9 cellular contexts compared by ENCODE assay signal in genomic region chr12:67449591-67450052, GRCh38.
DNase-seq lines count a peak whose midpoint lies in the region; ATAC-seq and TF ChIP-seq lines count a peak whose summit lies in the region.
"Had no signal": no experiment of that assay in that cellular context is flagged by ENCODE, and none has a peak within 500 bp of the region (broad histone marks: within the 10 kb centered on the region; RNA-seq: fewer than 3 reads in every experiment).

No MANE protein-coding gene starts in this region.

- no peaks in the 10 kb centered on the region for H3K9me3 ChIP-seq in Loucy (ENCODE audit: insufficient read depth, low read depth, low read length)
- H3K9me3 ChIP-seq in psoas muscle: no peaks in the 10 kb centered on the region

- no peaks in the 10 kb centered on the region for H3K36me3 ChIP-seq in Loucy (ENCODE audit: insufficient read depth, low read length)
- H3K36me3 ChIP-seq in psoas muscle (ENCODE audit: insufficient read depth in 1 of 2, low read depth in 1 of 2): no peaks in the 10 kb centered on the region

- DNase-seq in natural killer cell (peak; percentile 24), coronary artery (ENCODE audit: low spot score) (no peak), NCI-H774 (lab: John Stamatoyannopoulos, UW) (no peak), psoas muscle (no peak)
- no peak for DNase-seq in activated effector memory CD4-positive, alpha-beta T cell treated with anti-CD3 and anti-CD28 coated beads, Interleukin-2, amount 50 U/mL, for 16 hours
- DNase-seq: amniotic stem cell had no signal

- H3K27ac Mint-ChIP-seq in natural killer cell: peak overlapping the region; percentile 83 to 95

- H3K4me1 ChIP-seq in Loucy (ENCODE audit: insufficient read depth, low read length, poor library complexity, severe bottlenecking) (no peaks in the 10 kb centered on the region), psoas muscle (no peaks in the 10 kb centered on the region)

- no peaks in the 10 kb centered on the region for H3K79me2 ChIP-seq in Loucy (ENCODE audit: insufficient read depth, low read length)

- peaks cover 27 to 39% of the 10 kb centered on the region in 2 donors for H3K4me1 Mint-ChIP-seq in natural killer cell

- no peaks in the 10 kb centered on the region for H3K36me3 Mint-ChIP-seq in natural killer cell

- no peak overlapping the region for H3K4me3 ChIP-seq in Loucy (ENCODE audit: low read length, poor library complexity, severe bottlenecking)
- no peak overlapping the region for H3K4me3 ChIP-seq in coronary artery
- no peak overlapping the region for H3K4me3 ChIP-seq in psoas muscle

- H3K27ac ChIP-seq in coronary artery (no peak overlapping the region), psoas muscle (no peak overlapping the region)

- ATAC-seq in GM18909 (IDR thresholded peaks at IDR 0.05; ENCODE audit: poor library complexity, unreplicated experiment) (peak; percentile 86), HG02610 (IDR thresholded peaks at IDR 0.05; ENCODE audit: unreplicated experiment) (peak; percentile 78), natural killer cell (peak; percentile 83 to 94 (median 91)), psoas muscle (no peak)

- intact Hi-C loops in natural killer cell (cut with micrococcal nuclease) (loop anchor here (2.0 kb wide), 1 partner anchor 181 kb away; no protein-coding TSS in a partner anchor), psoas muscle (cut with DNase I) (loop anchor here in 1 of 2 donors (10.0 kb wide), 2 partner anchors 195 to 495 kb away; partner anchors contain the start of gene DYRK2)

- H3K27me3 Mint-ChIP-seq in natural killer cell (ENCODE audit: low read depth in 2 of 2): peaks cover 0 to 4% of the 10 kb centered on the region in 2 donors

- H2AFZ ChIP-seq in Loucy (ENCODE audit: low read length): peak overlapping the region; percentile 29; the same call in 1 of the 2 replicates

- H3K9me2 ChIP-seq in Loucy (replicated peaks; ENCODE audit: low read depth, low read length): no peaks in the 10 kb centered on the region

- H3F3A ChIP-seq in Loucy (ENCODE audit: low read depth): no peaks in the 10 kb centered on the region

- no peak overlapping the region for H3K4me2 ChIP-seq in Loucy (ENCODE audit: low read depth, low read length, poor library complexity, severe bottlenecking)

- H4K20me1 ChIP-seq in Loucy (ENCODE audit: insufficient read depth, low read length, poor library complexity, severe bottlenecking): no peaks in the 10 kb centered on the region

- 67 to 73% (median 70%) methylated on average over 6 of the region's 6 CpGs for WGBS in psoas muscle, 3 donors

- H3K27me3 ChIP-seq in Loucy (ENCODE audit: insufficient read depth, low read length, poor library complexity, severe bottlenecking): no peaks in the 10 kb centered on the region
- H3K27me3 ChIP-seq in psoas muscle (ENCODE audit: insufficient read depth in 3 of 3, low read length in 2 of 3): no peaks in the 10 kb centered on the region

- H3K9ac ChIP-seq in Loucy (ENCODE audit: low read depth, low read length, poor library complexity, severe bottlenecking): no peak overlapping the region

- H3K9me3 Mint-ChIP-seq in natural killer cell: no peaks in the 10 kb centered on the region

- peak overlapping the region; percentile 36 for H3K4me3 Mint-ChIP-seq in natural killer cell

- TF ChIP-seq CTCF in Loucy (conservative IDR thresholded peaks at IDR 0.05; ENCODE audit: low read length) (no peak), natural killer cell (IDR thresholded peaks at IDR 0.05) (no peak), coronary artery (IDR thresholded peaks at IDR 0.05) (no peak), psoas muscle (IDR thresholded peaks at IDR 0.05) (no peak)

Comparison
In these comparisons a context has a peak if more than half of its experiments do, and no peak if none do; other contexts are left out.
1. ATAC-seq: peak in GM18909 (single experiment), HG02610 (single experiment) and natural killer cell (3 of 3); none in psoas muscle (0 of 4).